ENCODE assay signal across 21 cellular contexts in the genomic region with DNA sequence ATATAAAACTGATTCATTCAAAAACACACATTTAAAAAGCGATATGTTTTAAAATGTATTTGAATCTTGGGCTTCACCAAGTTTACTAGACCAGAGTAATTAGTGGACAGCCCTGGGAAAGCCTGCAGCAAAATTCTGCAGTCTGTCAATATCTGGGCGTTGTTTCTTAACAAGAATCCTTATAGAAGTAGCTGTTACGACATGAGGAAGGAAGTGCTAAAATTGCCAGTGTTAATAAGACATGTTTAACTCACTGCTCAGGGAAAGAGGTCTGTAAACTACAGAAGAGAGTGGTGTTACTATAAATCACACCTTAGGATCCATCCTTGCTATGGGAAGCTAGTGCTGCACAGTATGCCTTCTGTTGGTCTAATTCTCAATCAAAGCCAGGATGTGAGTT.
"Had no signal": no experiment of that assay in that cellular context is flagged by ENCODE, and none has a peak within 500 bp of the region (broad histone marks: within the 10 kb centered on the region; RNA-seq: fewer than 3 reads in every experiment).

No MANE protein-coding gene starts in this region.

- H3K4me3 ChIP-seq: dorsolateral prefrontal cortex, esophagus squamous epithelium, heart left ventricle, prostate gland, spleen, tibial artery had no signal

- H3K27me3 Mint-ChIP-seq: activated CD8-positive, alpha-beta memory T cell treated with anti-CD3 and anti-CD28 coated beads, Interleukin-2, amount 10 ng/mL, durations not matched to agents 7 days and 5 days; natural killer cell treated with Interleukin-12 subunit alpha and Interleukin-12 subunit beta and Interleukin-15 and Interleukin-18, amount 100 ng/mL, for 72 hours; stimulated activated memory B cell treated with anti-CD40 and anti-IgM and Interleukin-4, amounts not matched to agents 10 μg/mL and 1 μg/mL and 100 μg/mL, for 72 hours had no signal

- H3K36me3 Mint-ChIP-seq: activated CD8-positive, alpha-beta memory T cell treated with anti-CD3 and anti-CD28 coated beads, Interleukin-2, amount 10 ng/mL, durations not matched to agents 7 days and 5 days; activated naive CD4-positive, alpha-beta T cell treated with anti-CD3 and anti-CD28 coated beads, Interleukin-2, amount 50 U/mL, for 72 hours; natural killer cell treated with Interleukin-12 subunit alpha and Interleukin-12 subunit beta and Interleukin-15 and Interleukin-18, amount 100 ng/mL, for 72 hours; stimulated activated memory B cell treated with anti-CD40 and anti-IgM and Interleukin-4, amounts not matched to agents 10 μg/mL and 1 μg/mL and 100 μg/mL, for 72 hours had no signal

- H3K4me1 ChIP-seq: prostate gland, spleen had no signal

- H3K9me3 ChIP-seq: esophagus squamous epithelium, heart left ventricle, prostate gland, spleen, tibial artery had no signal

- H3K4me1 Mint-ChIP-seq: activated CD8-positive, alpha-beta memory T cell treated with anti-CD3 and anti-CD28 coated beads, Interleukin-2, amount 10 ng/mL, durations not matched to agents 7 days and 5 days; stimulated activated memory B cell treated with anti-CD40 and anti-IgM and Interleukin-4, amounts not matched to agents 10 μg/mL and 1 μg/mL and 100 μg/mL, for 72 hours had no signal

- H3K36me3 ChIP-seq: brain microvascular endothelial cell, esophagus squamous epithelium, heart left ventricle, prostate gland, spleen, tibial artery had no signal

- DNase-seq: activated CD4-positive, alpha-beta T cell treated with anti-CD3 and anti-CD28 coated beads, Interleukin-2, amount 50 U/mL, for 48 hours; activated CD8-positive, alpha-beta memory T cell treated with anti-CD3 and anti-CD28 coated beads, Interleukin-2, amount 10 ng/mL, durations not matched to agents 7 days and 5 days; activated effector memory CD4-positive, alpha-beta T cell treated with anti-CD3 and anti-CD28 coated beads, Interleukin-2, amount 50 U/mL, for 16 hours; activated T-cell treated with anti-CD3 and anti-CD28 coated beads, Interleukin-2, amount 50 U/mL, for 4 hours; amygdala; brain microvascular endothelial cell; dorsolateral prefrontal cortex; esophagus squamous epithelium; foreskin melanocyte; heart left ventricle; left colon; nucleus accumbens; spleen; stimulated activated CD4-positive, alpha-beta T cell treated with anti-CD3 and anti-CD28 coated beads, Interleukin-1b, Interleukin-23, amount 100 ng/mL, for 48 hours; T-helper 2 cell; tibial artery had no signal

- H3K27ac Mint-ChIP-seq: activated CD8-positive, alpha-beta memory T cell treated with anti-CD3 and anti-CD28 coated beads, Interleukin-2, amount 10 ng/mL, durations not matched to agents 7 days and 5 days; activated naive CD4-positive, alpha-beta T cell treated with anti-CD3 and anti-CD28 coated beads, Interleukin-2, amount 50 U/mL, for 72 hours; natural killer cell treated with Interleukin-12 subunit alpha and Interleukin-12 subunit beta and Interleukin-15 and Interleukin-18, amount 100 ng/mL, for 72 hours; stimulated activated memory B cell treated with anti-CD40 and anti-IgM and Interleukin-4, amounts not matched to agents 10 μg/mL and 1 μg/mL and 100 μg/mL, for 72 hours had no signal

- H3K27me3 ChIP-seq: brain microvascular endothelial cell, esophagus squamous epithelium, heart left ventricle, spleen, tibial artery had no signal

- H3K27ac ChIP-seq: brain microvascular endothelial cell, dorsolateral prefrontal cortex, esophagus squamous epithelium, heart left ventricle, prostate gland, spleen, tibial artery had no signal

- ATAC-seq: activated CD8-positive, alpha-beta memory T cell treated with anti-CD3 and anti-CD28 coated beads, Interleukin-2, amount 10 ng/mL, durations not matched to agents 7 days and 5 days; activated naive CD4-positive, alpha-beta T cell treated with anti-CD3 and anti-CD28 coated beads, Interleukin-2, amount 50 U/mL, for 72 hours; activated T-cell treated with anti-CD3 and anti-CD28 coated beads, Interleukin-2, amount 50 U/mL, for 4 hours; heart left ventricle; left colon; natural killer cell treated with Interleukin-12 subunit alpha and Interleukin-12 subunit beta and Interleukin-15 and Interleukin-18, amount 100 ng/mL, for 72 hours; sciatic nerve; stimulated activated memory B cell treated with anti-CD40 and anti-IgM and Interleukin-4, amounts not matched to agents 10 μg/mL and 1 μg/mL and 100 μg/mL, for 72 hours had no signal

- H3K9me3 Mint-ChIP-seq: natural killer cell treated with Interleukin-12 subunit alpha and Interleukin-12 subunit beta and Interleukin-15 and Interleukin-18, amount 100 ng/mL, for 72 hours; stimulated activated memory B cell treated with anti-CD40 and anti-IgM and Interleukin-4, amounts not matched to agents 10 μg/mL and 1 μg/mL and 100 μg/mL, for 72 hours had no signal

- H3K4me3 Mint-ChIP-seq: activated CD8-positive, alpha-beta memory T cell treated with anti-CD3 and anti-CD28 coated beads, Interleukin-2, amount 10 ng/mL, durations not matched to agents 7 days and 5 days; activated T-cell treated with anti-CD3 and anti-CD28 coated beads, Interleukin-2, amount 50 U/mL, for 4 hours; natural killer cell treated with Interleukin-12 subunit alpha and Interleukin-12 subunit beta and Interleukin-15 and Interleukin-18, amount 100 ng/mL, for 72 hours; stimulated activated memory B cell treated with anti-CD40 and anti-IgM and Interleukin-4, amounts not matched to agents 10 μg/mL and 1 μg/mL and 100 μg/mL, for 72 hours had no signal
